ENCODE assay signal across 22 cellular contexts in genomic region chr13:36925603-36926002, GRCh38. TPM values are rescaled to one million over a fixed set of nuclear protein-coding genes. Genes with fewer than 3 reads are reported as not detected.
"Had no signal": no experiment of that assay in that cellular context is flagged by ENCODE, and none has a peak within 500 bp of the region (broad histone marks: within the 10 kb centered on the region; RNA-seq: fewer than 3 reads in every experiment).

No MANE protein-coding gene starts in this region.

- H3K9me3 Mint-ChIP-seq: nephron progenitor cell; stimulated activated naive CD8-positive, alpha-beta T cell treated with anti-CD3 and anti-CD28 coated beads, Interleukin-15, Interleukin-2, amounts not matched to agents 100 ng/mL and 50 ng/mL, for 24 hours had no signal

- FAIRE-seq: endometrium had no signal

- H3K27ac ChIP-seq: gastrocnemius medialis, heart right ventricle, neutrophil, psoas muscle, right lobe of liver, tibial artery, upper lobe of right lung, vagina had no signal

- H3K27me3 ChIP-seq: gastrocnemius medialis, right lobe of liver, tibial artery, upper lobe of right lung, vagina had no signal

- H3K4me1 ChIP-seq: psoas muscle, right lobe of liver, upper lobe of right lung, vagina had no signal

- H3K36me3 ChIP-seq: gastrocnemius medialis, heart right ventricle, neutrophil, right lobe of liver, tibial artery, upper lobe of right lung, vagina had no signal

- DNase-seq: effector memory CD4-positive, alpha-beta T cell; gastrocnemius medialis; heart right ventricle; hypothalamus; islet precursor cell; mammary epithelial cell; naive thymus-derived CD4-positive, alpha-beta T cell; nephron progenitor cell; psoas muscle; retina; right lobe of liver; stimulated activated CD4-positive, alpha-beta T cell treated with anti-CD3 and anti-CD28 coated beads, Interleukin-4, amount 100 ng/mL, for 24 hours; tibial artery; upper lobe of right lung had no signal

- H3K27ac Mint-ChIP-seq: naive thymus-derived CD4-positive, alpha-beta T cell; nephron progenitor cell; stimulated activated memory B cell treated with anti-CD40 and anti-IgM and Interleukin-4, amounts not matched to agents 10 μg/mL and 1 μg/mL and 100 μg/mL, for 72 hours; stimulated activated naive CD8-positive, alpha-beta T cell treated with anti-CD3 and anti-CD28 coated beads, Interleukin-15, Interleukin-2, amounts not matched to agents 100 ng/mL and 50 ng/mL, for 24 hours had no signal

- H3K4me1 Mint-ChIP-seq: stimulated activated memory B cell treated with anti-CD40 and anti-IgM and Interleukin-4, amounts not matched to agents 10 μg/mL and 1 μg/mL and 100 μg/mL, for 72 hours had no signal

- ATAC-seq: esophagus mucosa; gastrocnemius medialis; heart right ventricle; left lobe of liver; naive thymus-derived CD4-positive, alpha-beta T cell; psoas muscle; right lobe of liver; stimulated activated memory B cell treated with anti-CD40 and anti-IgM and Interleukin-4, amounts not matched to agents 10 μg/mL and 1 μg/mL and 100 μg/mL, for 72 hours; upper lobe of right lung had no signal

- H3K9me3 ChIP-seq: gastrocnemius medialis, heart right ventricle, neutrophil, psoas muscle, right lobe of liver, tibial artery, upper lobe of right lung, vagina had no signal

- H3K36me3 Mint-ChIP-seq: naive thymus-derived CD4-positive, alpha-beta T cell; stimulated activated memory B cell treated with anti-CD40 and anti-IgM and Interleukin-4, amounts not matched to agents 10 μg/mL and 1 μg/mL and 100 μg/mL, for 72 hours had no signal

- H3K4me3 ChIP-seq: gastrocnemius medialis, heart right ventricle, psoas muscle, right lobe of liver, tibial artery, upper lobe of right lung, vagina had no signal

- H3K4me3 Mint-ChIP-seq: naive thymus-derived CD4-positive, alpha-beta T cell; nephron progenitor cell; stimulated activated memory B cell treated with anti-CD40 and anti-IgM and Interleukin-4, amounts not matched to agents 10 μg/mL and 1 μg/mL and 100 μg/mL, for 72 hours; stimulated activated naive CD8-positive, alpha-beta T cell treated with anti-CD3 and anti-CD28 coated beads, Interleukin-15, Interleukin-2, amounts not matched to agents 100 ng/mL and 50 ng/mL, for 24 hours had no signal

RNA-seq across cellular contexts. Expression of gene SMAD9, which starts 5.6 kb away (rescaled TPM):
- total RNA-seq: mononuclear cell; naive thymus-derived CD4-positive, alpha-beta T cell had no signal
